In genomic region chr3:53883008-53883407, GRCh38 we compare ENCODE assay signal across 17 cellular contexts. TPM values are rescaled to one million over a fixed set of nuclear protein-coding genes. Genes with fewer than 3 reads are reported as not detected.
DNase-seq lines count a peak whose midpoint lies in the region; ATAC-seq, FAIRE-seq and TF ChIP-seq lines count a peak whose summit lies in the region.
"Had no signal": no experiment of that assay in that cellular context is flagged by ENCODE, and none has a peak within 500 bp of the region (broad histone marks: within the 10 kb centered on the region; RNA-seq: fewer than 3 reads in every experiment).

No MANE protein-coding gene starts in this region.

- H2AFZ ChIP-seq in DND-41 (ENCODE audit: low read depth, low read length) (peak overlapping the region; percentile 63; the same call in 1 of the 2 replicates), GM12878 (ENCODE audit: control insufficient read depth, low read depth, low read length) (no peak overlapping the region)

- SMC1A ChIA-PET in GM12878 (lab: Charles Lee; ENCODE audit: uncharacterized antibody, unreplicated experiment), result interaction anchor here (2.0 kb wide), 1 partner anchor 9 kb away, joined by 6 read pairs; the partner anchor contains the start of gene SELENOK

- H3K4me1 ChIP-seq in DND-41 (ENCODE audit: insufficient read depth, low read length) (peaks cover 21% of the 10 kb centered on the region), GM12878 (ENCODE audit: control insufficient read depth, insufficient read depth, low read length) (peaks cover 16% of the 10 kb centered on the region), neutrophil (ENCODE audit: control insufficient read depth in 1 of 2, insufficient read depth in 1 of 2, low read depth in 1 of 2, low read length in 1 of 2) (peaks cover 14% of the 10 kb centered on the region in 2 experiments)
- H3K4me1 ChIP-seq: colonic mucosa had no signal

- TF ChIP-seq CTCF in DND-41 (IDR thresholded peaks at IDR 0.05; ENCODE audit: borderline replicate concordance, extremely low read depth, low read length, poor library complexity, severe bottlenecking) (no peak), GM12878 (IDR thresholded peaks at IDR 0.05 in 2 of 3, conservative IDR thresholded peaks at IDR 0.05 in 1 of 3; ENCODE audit: control insufficient read depth in 2 of 3, extremely low read depth in 1 of 3, insufficient read depth in 1 of 3, low read depth in 3 of 3, low read length in 3 of 3) (no peak), neutrophil (IDR thresholded peaks at IDR 0.05) (no peak)

- in situ Hi-C loops in GM12878 (cut with MboI), result no loop called here

- no peak overlapping the region for H3K4me2 ChIP-seq in DND-41 (ENCODE audit: insufficient read depth, low read length)
- H3K4me2 ChIP-seq in GM12878 (ENCODE audit: control insufficient read depth, insufficient read depth), result no peak overlapping the region

- H3K27ac Mint-ChIP-seq in activated T-cell treated with anti-CD3 and anti-CD28 coated beads, Interleukin-2, amount 50 U/mL, for 24 hours, result peak overlapping the region; percentile 97

- H3K9me3 ChIP-seq in DND-41 (ENCODE audit: insufficient read depth, low read length, severe bottlenecking), result no peaks in the 10 kb centered on the region
- no peaks in the 10 kb centered on the region for H3K9me3 ChIP-seq in GM12878 (replicated peaks; ENCODE audit: control insufficient read depth, insufficient read depth, low read length)
- no peaks in the 10 kb centered on the region for H3K9me3 ChIP-seq in neutrophil
- H3K9me3 ChIP-seq: colonic mucosa, prostate gland, spleen had no signal

- H4K20me1 ChIP-seq in DND-41 (ENCODE audit: insufficient read depth, low read length), result no peaks in the 10 kb centered on the region
- no peaks in the 10 kb centered on the region for H4K20me1 ChIP-seq in GM12878 (ENCODE audit: control insufficient read depth, insufficient read depth)

- no peaks in the 10 kb centered on the region for H3K27me3 Mint-ChIP-seq in activated T-cell treated with anti-CD3 and anti-CD28 coated beads, Interleukin-2, amount 50 U/mL, for 24 hours

- H3K79me2 ChIP-seq in DND-41 (ENCODE audit: insufficient read depth, low read length) (peaks cover 13% of the 10 kb centered on the region), GM12878 (ENCODE audit: control insufficient read depth, insufficient read depth, low read length) (peaks cover 29% of the 10 kb centered on the region)

- FAIRE-seq in GM12878 (lab: Jason Lieb, UNC), result peak; percentile 41
- FAIRE-seq: K562 had no signal

- H3K36me3 ChIP-seq in DND-41 (ENCODE audit: insufficient read depth, low read length), result peaks cover 25% of the 10 kb centered on the region
- peaks cover 0 to 20% of the 10 kb centered on the region in 2 experiments; a peak in 3 of 4 replicates for H3K36me3 ChIP-seq in GM12878 (ENCODE audit: control insufficient read depth in 2 of 2, insufficient read depth in 2 of 2, low read length in 1 of 2)
- peaks cover 63% of the 10 kb centered on the region for H3K36me3 ChIP-seq in neutrophil
- H3K36me3 ChIP-seq: prostate gland had no signal

- POLR2A ChIA-PET in GM12878 (lab: Charles Lee), result interaction anchor here (1.7 kb wide), 1 partner anchor 8 kb away, joined by 6 read pairs; the partner anchor contains the start of gene SELENOK

- CTCF ChIA-PET in GM12878 (lab: Yijun Ruan, JAX), result interaction anchor here (0.6 to 1.1 kb wide), 2 partner anchors 37 to 210 kb away, joined by 3 read pairs; no protein-coding TSS in a partner anchor

- H3K36me3 Mint-ChIP-seq in activated T-cell treated with anti-CD3 and anti-CD28 coated beads, Interleukin-2, amount 50 U/mL, for 24 hours (ENCODE audit: low read depth), result peaks cover 88% of the 10 kb centered on the region

- H3K4me3 ChIP-seq in DND-41 (ENCODE audit: low read depth in 1 of 2, low read length in 2 of 2) (no peak overlapping the region), GM12878 (no peak overlapping the region), neutrophil (ENCODE audit: low read depth in 1 of 2, low read length in 1 of 2) (no peak overlapping the region)

- intact Hi-C loops in GM12878 (cut with micrococcal nuclease; ENCODE audit: unreplicated experiment), result loop anchor here (2.0 kb wide), 1 partner anchor 38 kb away; no protein-coding TSS in a partner anchor

- BruUV-seq in GM12878 (replicated peaks; lab: Mats Ljungman, UMichigan), result no TSS peak

- ATAC-seq in DND-41 (ENCODE audit: insufficient read depth, low read depth), result no peak
- no peak for ATAC-seq in GM12878
- ATAC-seq in GM21529 (IDR thresholded peaks at IDR 0.05; ENCODE audit: unreplicated experiment), result no peak
- ATAC-seq in GM18867 (IDR thresholded peaks at IDR 0.05; ENCODE audit: unreplicated experiment), result no peak

- peaks cover 18% of the 10 kb centered on the region for H3K27me3 ChIP-seq in DND-41 (ENCODE audit: insufficient read depth, low read length, poor library complexity)
- no peaks in the 10 kb centered on the region for H3K27me3 ChIP-seq in GM12878 (replicated peaks in 1 of 2; ENCODE audit: control insufficient read depth in 2 of 2, insufficient read depth in 2 of 2, low read length in 1 of 2)
- no peaks in the 10 kb centered on the region for H3K27me3 ChIP-seq in neutrophil
- H3K27me3 ChIP-seq: colonic mucosa, spleen had no signal

- RAD21 ChIA-PET in GM12878 (lab: Charles Lee; ENCODE audit: unreplicated experiment), result interaction anchor here (1.0 kb wide), 1 partner anchor 8 kb away, joined by 5 read pairs; the partner anchor contains the start of gene SELENOK

- H3K4me1 Mint-ChIP-seq in activated T-cell treated with anti-CD3 and anti-CD28 coated beads, Interleukin-2, amount 50 U/mL, for 24 hours (ENCODE audit: low read depth), result peaks cover 40% of the 10 kb centered on the region

- no peak for TF ChIP-seq RAD21 in GM12878 (IDR thresholded peaks at IDR 0.05; ENCODE audit: insufficient read depth, low read depth, low read length)

- 0 out of 2 replicates have a peak, but pooled peaks have one; percentile 20 for TF ChIP-seq POLR2A in GM12878 (IDR thresholded peaks at IDR 0.05; ENCODE audit: low read depth, low read length)

- H3K9ac ChIP-seq in DND-41 (ENCODE audit: low read depth, low read length), result no peak overlapping the region
- no peak overlapping the region for H3K9ac ChIP-seq in GM12878 (ENCODE audit: control insufficient read depth, insufficient read depth, low read length)

- DNase-seq in activated T-cell treated with anti-CD3 and anti-CD28 coated beads, Interleukin-2, amount 50 U/mL, for 24 hours, result no peak
- no peak for DNase-seq in activated T-cell treated with anti-CD3 and anti-CD28 coated beads, Interleukin-2, amount 50 U/mL, for 1 hour
- DNase-seq in DND-41 (no peak), GM12878 (ENCODE audit: low read depth, low spot score) (no peak)
- no peak for DNase-seq in activated effector memory CD4-positive, alpha-beta T cell treated with Interleukin-2 at 50 U/mL for 16 hours
- DNase-seq: aorta; colonic mucosa; foreskin melanocyte; NCI-H1048; NCI-H774; spleen; stimulated activated naive CD4-positive, alpha-beta T cell had no signal

- H3K27ac ChIP-seq in DND-41 (ENCODE audit: low read length) (no peak overlapping the region), GM12878 (ENCODE audit: control insufficient read depth, insufficient read depth) (no peak overlapping the region), neutrophil (peak overlapping the region; percentile 84)

- WGBS in GM12878 (ENCODE audit: insufficient coverage, insufficient replicate concordance, low lambda C conversion rate, missing lambda C conversion rate), result 92% methylated on average over 4 of the region's 4 CpGs

- TF ChIP-seq EP300 in GM12878 (IDR thresholded peaks at IDR 0.05; ENCODE audit: borderline replicate concordance in 1 of 2, control insufficient read depth in 1 of 2, low read depth in 2 of 2, low read length in 2 of 2), result no peak

- H3K9me3 Mint-ChIP-seq in activated T-cell treated with anti-CD3 and anti-CD28 coated beads, Interleukin-2, amount 50 U/mL, for 24 hours, result no peaks in the 10 kb centered on the region

- H3K4me3 Mint-ChIP-seq in activated T-cell treated with anti-CD3 and anti-CD28 coated beads, Interleukin-2, amount 50 U/mL, for 24 hours, result no peak overlapping the region

RNA-seq across cellular contexts. Expression of gene ACTR8, which starts 1.1 kb away (rescaled TPM):
- 33.3 and 36.0 TPM in 2 replicates for total RNA-seq in GM12878 (2013; cell fraction: nucleolus; rRNA removed)
- 27.5 and 36.5 TPM in 2 replicates for total RNA-seq in GM12878 (2014; rRNA removed)
- total RNA-seq in GM12878 (2014; rRNA removed; fragmentation: Illumina TruSeq; extraction: Trizol), result 28.1 and 29.5 TPM in 2 replicates
- total RNA-seq in GM12878 (2021), result 32.8 and 35.7 TPM in 2 replicates
- 16.2 TPM for polyA plus RNA-seq in GM12878 (2011; ENCODE audit: low read depth)
- 32.9 and 40.9 TPM in 2 replicates for polyA plus RNA-seq in GM12878 (2011; rRNA removed)
- polyA plus RNA-seq in GM12878 (2011; cell fraction: cytosol; rRNA removed), result 17.9 and 19.9 TPM in 2 replicates
- polyA plus RNA-seq in GM12878 (2011; cell fraction: nucleus; rRNA removed), result 26.7 and 30.3 TPM in 2 replicates
- polyA plus RNA-seq in GM12878 (2012), result 20.7 and 21.9 TPM in 2 replicates
- polyA plus RNA-seq in GM12878 (2014; fragmentation: Illumina TruSeq; extraction: Trizol), result 24.9 and 29.5 TPM in 2 replicates
- 10 to 100 TPM in 1 of 2 experiments, 1 to 10 TPM in 1; 5.3 to 15.5 TPM for polyA plus RNA-seq in GM12878 (2014; fragmentation: Nextera tagmentation; extraction: Ambion mirVana)
- 23.8 and 29.2 TPM in 2 replicates for polyA plus RNA-seq in GM12878 (2014; rRNA removed)
- polyA plus RNA-seq in GM12878 (2016; fragmentation: Nextera tagmentation; extraction: Ambion mirVana), result 10 to 100 TPM; 26.3 to 26.5 TPM
- 38.0 and 45.6 TPM in 2 replicates for polyA minus RNA-seq in GM12878 (2011; rRNA and poly(A)+ RNA removed)
- polyA minus RNA-seq in GM12878 (2011; cell fraction: cytosol; rRNA and poly(A)+ RNA removed), result 9.5 and 20.4 TPM in 2 replicates
- polyA minus RNA-seq in GM12878 (2011; cell fraction: nucleus; rRNA and poly(A)+ RNA removed), result 18.4 and 24.1 TPM in 2 replicates

RNA-seq across cellular contexts. Expression of gene SELENOK, which starts 8.7 kb away (rescaled TPM):
- total RNA-seq in GM12878 (2013; cell fraction: nucleolus; rRNA removed), result 16.6 and 20.9 TPM in 2 replicates
- total RNA-seq in GM12878 (2014; rRNA removed) (35.4 and 41.5 TPM in 2 replicates), GM12878 (2014; rRNA removed; fragmentation: Illumina TruSeq; extraction: Trizol) (41.1 and 42.2 TPM in 2 replicates), GM12878 (2021) (36.9 and 42.6 TPM in 2 replicates)
- polyA plus RNA-seq in GM12878 (2011; ENCODE audit: low read depth), result 76.4 TPM
- polyA plus RNA-seq in GM12878 (2011; rRNA removed) (139 and 148 TPM in 2 replicates), GM12878 (2014; fragmentation: Illumina TruSeq; extraction: Trizol) (53.9 and 70.1 TPM in 2 replicates), GM12878 (2014; fragmentation: Nextera tagmentation; extraction: Ambion mirVana) (100 to 1,000 TPM; 245 to 322 TPM), GM12878 (2014; rRNA removed) (55.2 and 62.6 TPM in 2 replicates), GM12878 (2016; fragmentation: Nextera tagmentation; extraction: Ambion mirVana) (100 to 1,000 TPM; 171 to 174 TPM)
- 54.1 and 55.7 TPM in 2 replicates for polyA plus RNA-seq in GM12878 (2011; cell fraction: cytosol; rRNA removed)
- polyA plus RNA-seq in GM12878 (2011; cell fraction: nucleus; rRNA removed), result 19.0 and 29.0 TPM in 2 replicates
- 49.7 and 61.1 TPM in 2 replicates for polyA plus RNA-seq in GM12878 (2012)
- 17.6 and 32.8 TPM in 2 replicates for polyA minus RNA-seq in GM12878 (2011; rRNA and poly(A)+ RNA removed)
- polyA minus RNA-seq in GM12878 (2011; cell fraction: cytosol; rRNA and poly(A)+ RNA removed), result 6.7 and 7.6 TPM in 2 replicates
- polyA minus RNA-seq in GM12878 (2011; cell fraction: nucleus; rRNA and poly(A)+ RNA removed), result 13.2 and 25.4 TPM in 2 replicates

RNA-seq across cellular contexts. Expression of gene IL17RB, which starts 36.6 kb away (rescaled TPM):
- 39.4 and 40.0 TPM in 2 replicates for total RNA-seq in GM12878 (2013; cell fraction: nucleolus; rRNA removed)
- total RNA-seq in GM12878 (2014; rRNA removed) (2.9 and 3.4 TPM in 2 replicates), GM12878 (2014; rRNA removed; fragmentation: Illumina TruSeq; extraction: Trizol) (2.3 and 2.7 TPM in 2 replicates), GM12878 (2021) (2.2 and 3.0 TPM in 2 replicates)
- polyA plus RNA-seq in GM12878 (2011; ENCODE audit: low read depth), result 1.8 TPM
- polyA plus RNA-seq in GM12878 (2011; rRNA removed) (17.0 and 17.2 TPM in 2 replicates), GM12878 (2014; fragmentation: Illumina TruSeq; extraction: Trizol) (2.9 and 4.3 TPM in 2 replicates), GM12878 (2014; fragmentation: Nextera tagmentation; extraction: Ambion mirVana) (1 to 10 TPM; 1.9 TPM), GM12878 (2014; rRNA removed) (3.5 and 4.3 TPM in 2 replicates), GM12878 (2016; fragmentation: Nextera tagmentation; extraction: Ambion mirVana) (1 to 10 TPM; 2.9 to 3.5 TPM)
- polyA plus RNA-seq in GM12878 (2011; cell fraction: cytosol; rRNA removed), result 12.4 and 12.5 TPM in 2 replicates
- 55.2 and 92.3 TPM in 2 replicates for polyA plus RNA-seq in GM12878 (2011; cell fraction: nucleus; rRNA removed)
- polyA plus RNA-seq in GM12878 (2012), result 1.7 and 7.2 TPM in 2 replicates
- polyA minus RNA-seq in GM12878 (2011; rRNA and poly(A)+ RNA removed), result 3.9 and 4.6 TPM in 2 replicates
- 1.3 and 2.1 TPM in 2 replicates for polyA minus RNA-seq in GM12878 (2011; cell fraction: cytosol; rRNA and poly(A)+ RNA removed)
- polyA minus RNA-seq in GM12878 (2011; cell fraction: nucleus; rRNA and poly(A)+ RNA removed), result 5.2 and 6.9 TPM in 2 replicates

RNA-seq across cellular contexts. Expression of gene CHDH, which starts 36.8 kb away (rescaled TPM):
- 8.6 and 13.7 TPM in 2 replicates for total RNA-seq in GM12878 (2013; cell fraction: nucleolus; rRNA removed)
- total RNA-seq in GM12878 (2014; rRNA removed) (3.8 and 4.1 TPM in 2 replicates), GM12878 (2014; rRNA removed; fragmentation: Illumina TruSeq; extraction: Trizol) (2.0 and 2.1 TPM in 2 replicates), GM12878 (2021) (8.3 and 9.3 TPM in 2 replicates)
- polyA plus RNA-seq in GM12878 (2011; ENCODE audit: low read depth), result 1.0 TPM
- polyA plus RNA-seq in GM12878 (2011; rRNA removed) (3.5 and 5.1 TPM in 2 replicates), GM12878 (2014; fragmentation: Illumina TruSeq; extraction: Trizol) (1.7 and 2.5 TPM in 2 replicates), GM12878 (2014; fragmentation: Nextera tagmentation; extraction: Ambion mirVana) (1 to 10 TPM in 1 of 2 experiments, under 1 TPM in 1; 0.95 to 1.5 TPM), GM12878 (2014; rRNA removed) (3.6 and 5.0 TPM in 2 replicates), GM12878 (2016; fragmentation: Nextera tagmentation; extraction: Ambion mirVana) (1 to 10 TPM; 2.3 to 3.4 TPM)
- polyA plus RNA-seq in GM12878 (2011; cell fraction: cytosol; rRNA removed), result 6.7 and 7.0 TPM in 2 replicates
- polyA plus RNA-seq in GM12878 (2011; cell fraction: nucleus; rRNA removed), result 8.1 and 13.8 TPM in 2 replicates
- polyA plus RNA-seq in GM12878 (2012), result 1.8 and 3.4 TPM in 2 replicates
- 2.9 and 4.0 TPM in 2 replicates for polyA minus RNA-seq in GM12878 (2011; rRNA and poly(A)+ RNA removed)
- 1.0 and 1.6 TPM in 2 replicates for polyA minus RNA-seq in GM12878 (2011; cell fraction: cytosol; rRNA and poly(A)+ RNA removed)
- polyA minus RNA-seq in GM12878 (2011; cell fraction: nucleus; rRNA and poly(A)+ RNA removed), result 2.1 and 2.9 TPM in 2 replicates
